8 cellular contexts compared by ENCODE assay signal in the genomic region with DNA sequence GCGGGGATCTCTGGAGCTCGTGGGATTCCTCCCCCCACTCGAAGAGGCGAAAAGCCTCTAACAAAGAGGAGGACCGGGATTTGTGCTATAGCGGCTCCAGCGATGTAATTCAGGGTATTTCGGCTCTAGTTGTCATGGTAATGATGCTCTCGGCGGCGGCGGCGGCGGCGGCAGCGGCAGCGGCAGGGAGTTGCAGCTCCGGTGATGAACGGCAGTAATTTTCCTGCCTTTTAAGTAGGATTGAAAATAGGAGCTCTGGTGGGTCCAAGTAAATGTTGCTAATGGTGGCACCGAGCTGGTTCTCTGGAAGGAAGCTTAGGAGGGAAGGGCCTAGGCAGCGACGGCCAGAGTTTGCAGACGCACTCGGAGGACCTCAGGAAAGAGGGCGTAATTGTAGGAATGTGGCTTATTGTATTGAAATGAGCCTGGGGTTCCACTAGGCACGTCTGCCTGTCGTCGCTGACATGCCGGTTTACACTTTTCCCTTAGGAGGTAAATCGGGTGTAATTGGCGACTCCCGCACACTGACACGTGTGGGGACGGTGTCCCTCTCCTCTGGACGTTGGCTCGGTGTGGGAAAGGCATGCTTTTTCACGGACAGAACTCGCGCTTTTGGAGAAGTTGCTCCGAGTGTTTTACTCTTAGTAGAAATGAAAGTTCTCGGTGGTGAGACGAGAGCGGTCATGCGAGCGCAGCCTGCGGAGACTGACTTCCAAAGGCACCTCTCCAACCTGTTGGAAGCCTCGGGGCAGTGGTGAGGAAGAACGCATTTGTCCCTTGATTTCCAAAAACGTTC. TPM values are rescaled to one million over a fixed set of nuclear protein-coding genes. Genes with fewer than 3 reads are reported as not detected.
DNase-seq lines count a peak whose midpoint lies in the region; ATAC-seq and TF ChIP-seq lines count a peak whose summit lies in the region.

No MANE protein-coding gene starts in this region.

- no peak for TF ChIP-seq CTCF in cardiac fibroblast (IDR thresholded peaks at IDR 0.05; ENCODE audit: low read depth, low read length)

- H3K79me2 ChIP-seq in Karpas-422 (ENCODE audit: low read length): no peaks in the 10 kb centered on the region

- H3K9me3 ChIP-seq in Karpas-422 (ENCODE audit: low read length): no peaks in the 10 kb centered on the region

- ATAC-seq in HG03565 (IDR thresholded peaks at IDR 0.05; ENCODE audit: unreplicated experiment) (no peak), HG03025 (IDR thresholded peaks at IDR 0.05; ENCODE audit: low FRiP score, unreplicated experiment) (no peak)

- peaks cover 27% of the 10 kb centered on the region for H3K4me1 ChIP-seq in Karpas-422 (ENCODE audit: low read length)

- H3K27ac ChIP-seq in Karpas-422 (ENCODE audit: low read length): no peak overlapping the region

- no peaks in the 10 kb centered on the region for H3K36me3 ChIP-seq in Karpas-422 (ENCODE audit: insufficient read depth, low read length)

- H3K9ac ChIP-seq in Karpas-422 (ENCODE audit: low read length): peak overlapping the region; percentile 73

- H2AFZ ChIP-seq in Karpas-422 (ENCODE audit: low read length): peak overlapping the region; percentile 79

- DNase-seq in DMS53 treated with DMSO at 0.1 percent for 48 hours (lab: John Stamatoyannopoulos, UW; ENCODE audit: unreplicated experiment): peak; percentile 56
- DNase-seq in Karpas-422: peak; percentile 78
- peak; percentile 35 for DNase-seq in T-helper 22 cell (ENCODE audit: low read depth)
- DNase-seq in cardiac fibroblast (ENCODE audit: low read depth in 2 of 2): peak; percentile 64 to 69
- DNase-seq in kidney tubule cell (ENCODE audit: low spot score): peak; percentile 52
- DNase-seq in stimulated activated CD4-positive, alpha-beta T cell treated with anti-CD3 and anti-CD28 coated beads, Interleukin-15, amount 100 ng/mL, for 24 hours: peak; percentile 65

- no peaks in the 10 kb centered on the region for H3K9me2 ChIP-seq in Karpas-422 (replicated peaks; ENCODE audit: insufficient read depth, low read length)

- no peaks in the 10 kb centered on the region for H3K27me3 ChIP-seq in Karpas-422 (ENCODE audit: low read length)

- H3K4me3 ChIP-seq in Karpas-422 (ENCODE audit: low read length) (peak overlapping the region; percentile 79), cardiac fibroblast (replicated peaks in 1 of 2; ENCODE audit: low read depth in 2 of 2, low read length in 2 of 2) (peak overlapping the region; percentile 86 to 91)

- H3K4me2 ChIP-seq in Karpas-422 (ENCODE audit: low read depth, low read length, poor library complexity, severe bottlenecking): peak overlapping the region; percentile 90

- H4K20me1 ChIP-seq in Karpas-422 (ENCODE audit: insufficient read depth, low read depth, low read length): no peaks in the 10 kb centered on the region

RNA-seq across cellular contexts. Expression of gene NR4A3, which starts 1.1 kb away (rescaled TPM):
- 0.18 and 0.45 TPM in 2 replicates for total RNA-seq in Karpas-422 (2014; rRNA removed; shearing (Covaris generic); ENCODE audit: low replicate concordance)
